In the genomic region with DNA sequence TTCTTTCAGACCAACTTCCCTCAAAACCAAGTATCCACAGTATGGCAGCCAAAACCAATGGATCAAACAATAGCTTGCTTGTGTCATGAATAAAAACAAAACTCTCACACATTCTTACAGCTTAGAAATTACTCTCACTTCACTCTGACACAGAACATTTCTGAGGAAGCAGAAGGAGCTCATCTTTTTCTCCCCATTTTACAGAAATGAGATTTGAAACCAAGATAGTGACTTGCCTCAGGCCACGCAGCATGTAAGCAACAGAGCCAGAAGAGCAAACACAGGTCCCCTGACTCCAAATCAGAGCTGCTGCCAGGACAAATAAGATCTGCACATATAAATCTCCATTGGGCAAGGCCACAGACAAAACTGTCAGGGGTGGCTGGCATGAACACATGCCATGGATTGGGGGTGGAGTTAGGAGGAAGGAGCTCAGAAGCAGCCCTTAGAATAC, we compare ENCODE assay signal across 8 cellular contexts.
DNase-seq lines count a peak whose midpoint lies in the region; ATAC-seq lines count a peak whose summit lies in the region.

No MANE protein-coding gene starts in this region.

- DNase-seq in NCI-H146 (lab: John Stamatoyannopoulos, UW) (peak; percentile 75), cerebellum (ENCODE audit: low spot score) (no peak)
- DNase-seq in effector memory CD8-positive, alpha-beta T cell, result no peak
- no peak for DNase-seq in naive thymus-derived CD4-positive, alpha-beta T cell

- intact Hi-C loops in naive thymus-derived CD4-positive, alpha-beta T cell (cut with micrococcal nuclease), result loop anchor here (5.0 kb wide), 2 partner anchors 45 to 65 kb away; partner anchors contain the start of gene RAB30 (in 1 of the 2)

- no peaks in the 10 kb centered on the region for H3K9me3 ChIP-seq in duodenal mucosa (ENCODE audit: control insufficient read depth in 1 of 2, low read length in 2 of 2)
- no peaks in the 10 kb centered on the region for H3K9me3 ChIP-seq in naive thymus-derived CD4-positive, alpha-beta T cell (ENCODE audit: control insufficient read depth in 2 of 3, low read length in 3 of 3)

- no peaks in the 10 kb centered on the region for H3K27me3 Mint-ChIP-seq in effector memory CD8-positive, alpha-beta T cell
- H3K27me3 Mint-ChIP-seq in naive thymus-derived CD4-positive, alpha-beta T cell, result no peaks in the 10 kb centered on the region

- peaks cover 3% of the 10 kb centered on the region for H3K36me3 Mint-ChIP-seq in effector memory CD8-positive, alpha-beta T cell (ENCODE audit: insufficient read depth)
- peaks cover 0 to 21% (median 11%) of the 10 kb centered on the region in 5 donors for H3K36me3 Mint-ChIP-seq in naive thymus-derived CD4-positive, alpha-beta T cell

- POLR2A ChIA-PET in naive thymus-derived CD4-positive, alpha-beta T cell (lab: Charles Lee), result interaction anchor here (0.5 to 2.7 kb wide), 3 partner anchors 47 to 154 kb away, joined by 3 to 6 read pairs (median 3); no protein-coding TSS in a partner anchor

- peak overlapping the region; percentile 22 for H3K27ac ChIP-seq in duodenal mucosa (ENCODE audit: low read depth, low read length)
- H3K27ac ChIP-seq in naive thymus-derived CD4-positive, alpha-beta T cell (ENCODE audit: low read depth, low read length), result no peak overlapping the region

- H3K9me3 Mint-ChIP-seq in effector memory CD8-positive, alpha-beta T cell, result no peaks in the 10 kb centered on the region
- no peaks in the 10 kb centered on the region for H3K9me3 Mint-ChIP-seq in naive thymus-derived CD4-positive, alpha-beta T cell

- no peak overlapping the region for H3K4me3 Mint-ChIP-seq in effector memory CD8-positive, alpha-beta T cell
- H3K4me3 Mint-ChIP-seq in naive thymus-derived CD4-positive, alpha-beta T cell, result peak overlapping the region in 5 of 10 donors; percentile 1 to 59 (median 30)

- peaks cover 17 to 32% of the 10 kb centered on the region in 2 donors for H3K4me1 ChIP-seq in duodenal mucosa (ENCODE audit: control insufficient read depth in 1 of 2, insufficient read depth in 2 of 2, low read length in 2 of 2)
- peaks cover 0 to 13% of the 10 kb centered on the region in 2 donors for H3K4me1 ChIP-seq in naive thymus-derived CD4-positive, alpha-beta T cell (ENCODE audit: control insufficient read depth in 2 of 2, insufficient read depth in 2 of 2, low read length in 2 of 2)

- no peaks in the 10 kb centered on the region for H3K27me3 ChIP-seq in duodenal mucosa (ENCODE audit: control insufficient read depth in 1 of 2, insufficient read depth in 2 of 2, low read length in 2 of 2)
- no peaks in the 10 kb centered on the region for H3K27me3 ChIP-seq in naive thymus-derived CD4-positive, alpha-beta T cell (ENCODE audit: control insufficient read depth in 2 of 2, insufficient read depth in 2 of 2, low read length in 2 of 2)

- H3K4me1 Mint-ChIP-seq in effector memory CD8-positive, alpha-beta T cell (ENCODE audit: low read depth in 2 of 2), result peaks cover 10 to 13% of the 10 kb centered on the region in 2 donors
- peaks cover 13 to 51% (median 46%) of the 10 kb centered on the region in 7 donors for H3K4me1 Mint-ChIP-seq in naive thymus-derived CD4-positive, alpha-beta T cell

- peak overlapping the region in 1 of 2 donors; percentile 1 for H3K27ac Mint-ChIP-seq in effector memory CD8-positive, alpha-beta T cell
- H3K27ac Mint-ChIP-seq in naive thymus-derived CD4-positive, alpha-beta T cell, result peak overlapping the region in 4 of 9 donors; percentile 24 to 75 (median 50)

- CTCF ChIA-PET in naive thymus-derived CD4-positive, alpha-beta T cell (lab: Charles Lee), result interaction anchor here (1.0 kb wide), 2 partner anchors 102 to 140 kb away, joined by 3 to 4 read pairs; no protein-coding TSS in a partner anchor

- H3K36me3 ChIP-seq in duodenal mucosa (ENCODE audit: control insufficient read depth in 1 of 2, insufficient read depth in 2 of 2, low read length in 2 of 2), result no peaks in the 10 kb centered on the region
- H3K36me3 ChIP-seq in naive thymus-derived CD4-positive, alpha-beta T cell (ENCODE audit: control insufficient read depth in 2 of 3, insufficient read depth in 3 of 3, low read length in 3 of 3), result no peaks in the 10 kb centered on the region

- ATAC-seq in GM18511 (IDR thresholded peaks at IDR 0.05; ENCODE audit: unreplicated experiment) (peak; percentile 61), GM21515 (IDR thresholded peaks at IDR 0.05; ENCODE audit: unreplicated experiment) (peak; percentile 69), HG03457 (IDR thresholded peaks at IDR 0.05; ENCODE audit: unreplicated experiment) (no peak)
- no peak for ATAC-seq in effector memory CD8-positive, alpha-beta T cell (replicated peaks)
- ATAC-seq in naive thymus-derived CD4-positive, alpha-beta T cell, result no peak

- H3K9ac ChIP-seq in duodenal mucosa (ENCODE audit: low read depth in 1 of 2, low read length in 2 of 2), result no peak overlapping the region

- no peak overlapping the region for H3K4me3 ChIP-seq in duodenal mucosa (ENCODE audit: low read depth in 1 of 2, low read length in 2 of 2)
- H3K4me3 ChIP-seq in naive thymus-derived CD4-positive, alpha-beta T cell (ENCODE audit: low read length), result no peak overlapping the region

Comparison
In these comparisons a context has a peak if more than half of its experiments do, and no peak if none do; other contexts are left out.
1. ATAC-seq: peak in GM18511 (single experiment) and GM21515 (single experiment); none in HG03457 (single experiment), effector memory CD8-positive, alpha-beta T cell (single experiment) and naive thymus-derived CD4-positive, alpha-beta T cell (single experiment).